Comparison of ENCODE assay signal across 10 cellular contexts in the genomic region with DNA sequence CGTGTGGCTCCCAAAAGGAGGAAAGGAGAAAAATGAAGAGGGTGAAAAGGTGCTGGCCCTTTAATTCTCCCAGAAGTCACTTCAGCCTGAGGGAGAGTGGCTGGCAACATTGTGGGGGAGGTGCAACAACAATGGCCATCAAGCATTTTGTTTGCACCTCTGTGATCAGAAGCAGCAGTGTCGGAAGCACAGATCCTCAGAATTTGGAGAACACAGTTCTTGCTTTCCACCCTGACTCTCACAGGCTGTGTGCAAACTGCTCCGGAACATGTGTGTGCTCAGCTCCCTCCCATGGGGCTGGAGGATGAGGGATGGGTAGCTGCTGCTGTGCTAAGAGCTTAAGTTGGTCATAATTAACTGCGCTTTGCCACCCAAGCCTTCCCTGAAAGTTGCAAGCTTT.
DNase-seq lines count a peak whose midpoint lies in the region; ATAC-seq and TF ChIP-seq lines count a peak whose summit lies in the region.
"Had no signal": no experiment of that assay in that cellular context is flagged by ENCODE, and none has a peak within 500 bp of the region (broad histone marks: within the 10 kb centered on the region; RNA-seq: fewer than 3 reads in every experiment).

No MANE protein-coding gene starts in this region.

- no peaks in the 10 kb centered on the region for H3K27me3 Mint-ChIP-seq in endodermal cell (ENCODE audit: insufficient read depth)
- peaks cover 26% of the 10 kb centered on the region for H3K27me3 Mint-ChIP-seq in osteocyte (ENCODE audit: unreplicated experiment)

- 68 to 85% methylated on average over 4 of the region's 4 CpGs for WGBS in endodermal cell (ENCODE audit: insufficient coverage in 1 of 2, insufficient read length in 1 of 2), 2 experiments

- H3F3A ChIP-seq in MM.1S (ENCODE audit: insufficient read depth, low read length) = no peaks in the 10 kb centered on the region

- H3K4me1 ChIP-seq in MM.1S (ENCODE audit: low read length) = no peaks in the 10 kb centered on the region
- H3K4me1 ChIP-seq in endodermal cell (ENCODE audit: control insufficient read depth, insufficient read depth, low read length) = peaks cover 6% of the 10 kb centered on the region
- peaks cover 0 to 8% of the 10 kb centered on the region in 2 donors for H3K4me1 ChIP-seq in muscle layer of duodenum (ENCODE audit: control insufficient read depth in 1 of 2, insufficient read depth in 2 of 2, low read length in 2 of 2)
- H3K4me1 ChIP-seq in vagina = no peaks in the 10 kb centered on the region

- H3K79me2 ChIP-seq in MM.1S (ENCODE audit: low read length) = no peaks in the 10 kb centered on the region

- H2AFZ ChIP-seq in MM.1S (ENCODE audit: low read length) = 0 out of 2 replicates have a peak overlapping the region, but pooled peaks have one; percentile 27

- ATAC-seq in HG03045 (IDR thresholded peaks at IDR 0.05; ENCODE audit: unreplicated experiment) = no peak

- H3K27me3 ChIP-seq in AG04450 (ENCODE audit: control insufficient read depth, insufficient read depth, low read length) = no peaks in the 10 kb centered on the region
- H3K27me3 ChIP-seq in MM.1S (replicated peaks; ENCODE audit: insufficient read depth, low read length) = no peaks in the 10 kb centered on the region
- no peaks in the 10 kb centered on the region for H3K27me3 ChIP-seq in endodermal cell (ENCODE audit: control insufficient read depth, insufficient read depth, low read length, poor library complexity, severe bottlenecking)
- H3K27me3 ChIP-seq in muscle layer of duodenum (ENCODE audit: low read depth, low read length) = no peaks in the 10 kb centered on the region
- no peaks in the 10 kb centered on the region for H3K27me3 ChIP-seq in vagina

- H3K36me3 ChIP-seq in MM.1S (replicated peaks; ENCODE audit: insufficient read depth, low read length) = no peaks in the 10 kb centered on the region
- H3K36me3 ChIP-seq in endodermal cell (ENCODE audit: control insufficient read depth, insufficient read depth, low read length) = no peaks in the 10 kb centered on the region
- H3K36me3 ChIP-seq in muscle layer of duodenum (ENCODE audit: control insufficient read depth in 1 of 2, insufficient read depth in 2 of 2, low read length in 2 of 2) = no peaks in the 10 kb centered on the region
- H3K36me3 ChIP-seq in vagina = no peaks in the 10 kb centered on the region

- H3K4me2 ChIP-seq in MM.1S (ENCODE audit: low read depth, low read length) = no peak overlapping the region

- H3K36me3 Mint-ChIP-seq in endodermal cell (ENCODE audit: low read depth) (peaks cover 22% of the 10 kb centered on the region), osteocyte (ENCODE audit: unreplicated experiment) (no peaks in the 10 kb centered on the region)

- H3K4me3 Mint-ChIP-seq in endodermal cell = peak overlapping the region; percentile 26
- no peak overlapping the region for H3K4me3 Mint-ChIP-seq in osteocyte (ENCODE audit: unreplicated experiment)

- no peak for DNase-seq in AG04450 (ENCODE audit: low read depth, low spot score)
- no peak for DNase-seq in MM.1S
- no peak for DNase-seq in endodermal cell
- no peak for DNase-seq in vagina (ENCODE audit: extremely low spot score in 2 of 2)
- DNase-seq in osteocyte (ENCODE audit: extremely low spot score, unreplicated experiment) = no peak
- no peak for DNase-seq in activated CD8-positive, alpha-beta memory T cell treated with anti-CD3 and anti-CD28 coated beads, Interleukin-2, amount 50 U/mL, for 4 hours
- DNase-seq: NCI-H1048, OCI-M1 had no signal

- TF ChIP-seq CTCF in AG04450 (IDR thresholded peaks at IDR 0.05; ENCODE audit: low read depth, low read length) = no peak
- TF ChIP-seq CTCF in MM.1S (IDR thresholded peaks at IDR 0.05; ENCODE audit: low read length) = no peak
- no peak for TF ChIP-seq CTCF in endodermal cell (conservative IDR thresholded peaks at IDR 0.05)
- no peak for TF ChIP-seq CTCF in vagina (IDR thresholded peaks at IDR 0.05)
- no peak for TF ChIP-seq CTCF in osteocyte (IDR thresholded peaks at IDR 0.05)

- H3K27ac Mint-ChIP-seq in endodermal cell = peak overlapping the region; percentile 89
- no peak overlapping the region for H3K27ac Mint-ChIP-seq in osteocyte (ENCODE audit: unreplicated experiment)

- peak overlapping the region; percentile 33 for H3K4me3 ChIP-seq in AG04450 (ENCODE audit: low read depth, low read length)
- H3K4me3 ChIP-seq in MM.1S (ENCODE audit: low read length) = no peak overlapping the region; the same call in 1 of the 2 replicates
- H3K4me3 ChIP-seq in endodermal cell (ENCODE audit: low read length) = no peak overlapping the region
- H3K4me3 ChIP-seq in muscle layer of duodenum (ENCODE audit: low read depth in 1 of 2, low read length in 2 of 2) = peak overlapping the region; percentile 58
- H3K4me3 ChIP-seq in vagina = no peak overlapping the region

- no peaks in the 10 kb centered on the region for H3K9me3 ChIP-seq in AG04450 (ENCODE audit: control insufficient read depth, insufficient read depth, low read length)
- no peaks in the 10 kb centered on the region for H3K9me3 ChIP-seq in MM.1S (replicated peaks; ENCODE audit: insufficient read depth, low read length)
- H3K9me3 ChIP-seq in endodermal cell (ENCODE audit: control insufficient read depth, low read length) = peaks cover 39% of the 10 kb centered on the region
- H3K9me3 ChIP-seq in muscle layer of duodenum (ENCODE audit: control insufficient read depth in 1 of 2, low read length in 2 of 2) = no peaks in the 10 kb centered on the region
- H3K9me3 ChIP-seq in vagina = no peaks in the 10 kb centered on the region

- intact Hi-C loops in vagina (cut with DNase I) = no loop called here

- H3K4me1 Mint-ChIP-seq in endodermal cell = peaks cover 35% of the 10 kb centered on the region
- H3K4me1 Mint-ChIP-seq in osteocyte (ENCODE audit: unreplicated experiment) = no peaks in the 10 kb centered on the region

- peaks cover 28% of the 10 kb centered on the region for H3K9me3 Mint-ChIP-seq in endodermal cell
- peaks cover 7% of the 10 kb centered on the region for H3K9me3 Mint-ChIP-seq in osteocyte (ENCODE audit: unreplicated experiment)

- H3K9ac ChIP-seq in MM.1S (ENCODE audit: low read length) (no peak overlapping the region), endodermal cell (ENCODE audit: extremely low read depth, low read length, poor library complexity, severe bottlenecking) (no peak overlapping the region)

- H3K9me2 ChIP-seq in MM.1S (replicated peaks; ENCODE audit: insufficient read depth, low read length) = no peaks in the 10 kb centered on the region; the same call in 1 of the 2 replicates

- POLR2A ChIA-PET in AG04450 (lab: Yijun Ruan, JAX) = no interaction called here

- TF ChIP-seq POLR2A in vagina (IDR thresholded peaks at IDR 0.05) = no peak

- no peak overlapping the region for H3K27ac ChIP-seq in AG04450 (ENCODE audit: low read depth, low read length)
- H3K27ac ChIP-seq in MM.1S (ENCODE audit: low read length) = no peak overlapping the region
- H3K27ac ChIP-seq in endodermal cell (ENCODE audit: low read depth, low read length) = no peak overlapping the region
- no peak overlapping the region for H3K27ac ChIP-seq in muscle layer of duodenum (ENCODE audit: low read length)
- H3K27ac ChIP-seq in vagina = no peak overlapping the region

- CTCF ChIA-PET in AG04450 (lab: Charles Lee) = interaction anchor here (1.3 to 3.6 kb wide), 6 partner anchors 9 to 196 kb away, joined by 5 to 25 read pairs (median 8); no protein-coding TSS in a partner anchor

- no peaks in the 10 kb centered on the region for H4K20me1 ChIP-seq in MM.1S (ENCODE audit: insufficient read depth, low read length)

Comparison
In these comparisons a context has a peak if more than half of its experiments do, and no peak if none do; other contexts are left out.
1. H3K4me3 ChIP-seq: peak in AG04450 (single experiment) and muscle layer of duodenum (2 of 2); none in MM.1S (single experiment), endodermal cell (single experiment) and vagina (0 of 2).